In genomic region chr11:10328314-10329090, GRCh38 we compare ENCODE assay signal across 11 cellular contexts. TPM values are rescaled to one million over a fixed set of nuclear protein-coding genes. Genes with fewer than 3 reads are reported as not detected.
A peak's percentile ranks its signal among the peaks of the same experiment; 100 is the strongest.
DNase-seq lines count a peak whose midpoint lies in the region; ATAC-seq and TF ChIP-seq lines count a peak whose summit lies in the region.
"Had no signal": no experiment of that assay in that cellular context is flagged by ENCODE, and none has a peak within 500 bp of the region (broad histone marks: within the 10 kb centered on the region; RNA-seq: fewer than 3 reads in every experiment).

No MANE protein-coding gene starts in this region.

- no peaks in the 10 kb centered on the region for H3K79me2 ChIP-seq in SK-N-SH (ENCODE audit: insufficient read depth)

- H3K4me2 ChIP-seq in SK-N-SH: peak overlapping the region; percentile 30; the same call in 1 of the 2 replicates

- H3K9me2 ChIP-seq in SK-N-SH: no peaks in the 10 kb centered on the region

- H3K36me3 ChIP-seq in SK-N-SH (replicated peaks in 1 of 2; ENCODE audit: control insufficient read depth in 1 of 2, insufficient read depth in 2 of 2, low read length in 1 of 2): no peaks in the 10 kb centered on the region

- H3K4me3 ChIP-seq in SK-N-SH (ENCODE audit: low read depth in 2 of 2, low read length in 1 of 2): no peak overlapping the region
- no peak overlapping the region for H3K4me3 ChIP-seq in fibroblast of villous mesenchyme (ENCODE audit: low read depth, low read length)

- DNase-seq in EH (ENCODE audit: low read depth) (peak; percentile 96), SK-N-SH (no peak), fibroblast of villous mesenchyme (ENCODE audit: low read depth) (peak; percentile 93), renal cortical epithelial cell (ENCODE audit: low read depth) (peak; percentile 69), DMS 273 (lab: John Stamatoyannopoulos, UW; ENCODE audit: unreplicated experiment) (no peak), posterior vena cava (ENCODE audit: low spot score) (no peak)
- DNase-seq: activated B cell treated with CpG ODN at 0.5 μM for 24 hours; activated naive CD8-positive, alpha-beta T cell treated with anti-CD3 and anti-CD28 coated beads, Interleukin-2, amount 50 U/mL, for 24 hours; NCI-H510A treated with DMSO at 0.1 percent for 48 hours had no signal

- peaks cover 4 to 45% of the 10 kb centered on the region in 2 experiments for H3K4me1 ChIP-seq in SK-N-SH (ENCODE audit: control insufficient read depth in 1 of 2, insufficient read depth in 2 of 2, low read depth in 1 of 2, low read length in 1 of 2)

- peak overlapping the region in 1 of 2 experiments; percentile 81; a peak in 2 of 4 replicates for H3K27ac ChIP-seq in SK-N-SH (ENCODE audit: low read depth in 2 of 2, low read length in 1 of 2)

- no peaks in the 10 kb centered on the region for H3K9me3 ChIP-seq in SK-N-SH

- TF ChIP-seq RAD21 in SK-N-SH (IDR thresholded peaks at IDR 0.05; ENCODE audit: low read length): no peak

- POLR2A ChIA-PET in SK-N-SH (lab: Yijun Ruan, JAX): no interaction called here

- CTCF ChIA-PET in SK-N-SH (lab: Yijun Ruan, JAX): interaction anchor here (0.8 to 2.8 kb wide), 6 partner anchors 21 to 822 kb away, joined by 3 to 6 read pairs (median 3); partner anchors contain the start of gene ADM

- WGBS in SK-N-SH (ENCODE audit: low lambda C conversion rate): 28% methylated on average over 3 of the region's 3 CpGs

- no peaks in the 10 kb centered on the region for H4K20me1 ChIP-seq in SK-N-SH (ENCODE audit: insufficient read depth)

- no peaks in the 10 kb centered on the region for H3K27me3 ChIP-seq in SK-N-SH (ENCODE audit: insufficient read depth)

- intact Hi-C loops in posterior vena cava (cut with DNase I): no loop called here

- ATAC-seq in GM19351 (IDR thresholded peaks at IDR 0.05; ENCODE audit: unreplicated experiment) (no peak), HG03139 (IDR thresholded peaks at IDR 0.05; ENCODE audit: unreplicated experiment) (no peak)
- ATAC-seq: activated naive CD8-positive, alpha-beta T cell treated with anti-CD3 and anti-CD28 coated beads, Interleukin-2, amount 50 U/mL, for 24 hours had no signal

- peaks cover 48% of the 10 kb centered on the region for H3F3A ChIP-seq in SK-N-SH (replicated peaks; ENCODE audit: insufficient read depth)

- TF ChIP-seq EP300 in SK-N-SH (IDR thresholded peaks at IDR 0.05; ENCODE audit: borderline replicate concordance in 1 of 2, low read depth in 1 of 2, low read length in 1 of 2): peak in 1 of 2 experiments; percentile 34; a peak in 1 of 4 replicates

- no peak for TF ChIP-seq CTCF in SK-N-SH (IDR thresholded peaks at IDR 0.05)
- no peak for TF ChIP-seq CTCF in fibroblast of villous mesenchyme (IDR thresholded peaks at IDR 0.05; ENCODE audit: insufficient read depth, low read depth, low read length)

- 0 out of 2 replicates have a peak overlapping the region, but pooled peaks have one; percentile 26 for H2AFZ ChIP-seq in SK-N-SH (ENCODE audit: low read depth)

- peak overlapping the region; percentile 42; the same call in 1 of the 2 replicates for H3K9ac ChIP-seq in SK-N-SH

TF ChIP-seq in SK-N-SH, 30 proteins besides CTCF, POLR2A, EP300 and RAD21 (continues in another document):
- TF ChIP-seq TEAD4 (IDR thresholded peaks at IDR 0.05; ENCODE audit: borderline replicate concordance, insufficient read depth): no peak
- TF ChIP-seq RXRA (IDR thresholded peaks at IDR 0.05; ENCODE audit: borderline replicate concordance, low read depth): peak; percentile 66
- TF ChIP-seq NRF1 (IDR thresholded peaks at IDR 0.05; ENCODE audit: low read depth, low read length): no peak
- TF ChIP-seq RCOR1 (IDR thresholded peaks at IDR 0.05; ENCODE audit: low read length): no peak
- TF ChIP-seq MXI1 (IDR thresholded peaks at IDR 0.05; ENCODE audit: low read depth, low read length): no peak
- TF ChIP-seq NFIC (IDR thresholded peaks at IDR 0.05; ENCODE audit: borderline replicate concordance): no peak
- TF ChIP-seq ELF1 (IDR thresholded peaks at IDR 0.05): no peak
- TF ChIP-seq SMC3 (IDR thresholded peaks at IDR 0.05; ENCODE audit: low read depth, low read length): no peak
- TF ChIP-seq JUND (IDR thresholded peaks at IDR 0.05): 0 out of 2 replicates have a peak, but pooled peaks have one; percentile 21
- TF ChIP-seq IRF3 (IDR thresholded peaks at IDR 0.05; ENCODE audit: low read depth, low read length): no peak
- TF ChIP-seq SIN3A (IDR thresholded peaks at IDR 0.05; ENCODE audit: borderline replicate concordance, low read depth, low read length): no peak
- no peak for TF ChIP-seq MAX (IDR thresholded peaks at IDR 0.05; ENCODE audit: low read depth)
- no peak for TF ChIP-seq GABPA (IDR thresholded peaks at IDR 0.05; ENCODE audit: low read depth)
- TF ChIP-seq TAF1 (IDR thresholded peaks at IDR 0.05; ENCODE audit: borderline replicate concordance, low read depth, low read length): no peak
- peak; percentile 73 for TF ChIP-seq PBX3 (IDR thresholded peaks at IDR 0.05)
- TF ChIP-seq USF2 (IDR thresholded peaks at IDR 0.05; ENCODE audit: borderline replicate concordance, low read depth, low read length): no peak
- TF ChIP-seq GATA2 (CRISPR knock-in tag; IDR thresholded peaks at IDR 0.05): no peak
- TF ChIP-seq POLR2AphosphoS5 (IDR thresholded peaks at IDR 0.05; ENCODE audit: low read depth, low read length): no peak
- TF ChIP-seq TCF12 (IDR thresholded peaks at IDR 0.05): peak; percentile 39; the same call in 1 of the 2 replicates
- TF ChIP-seq FOSL2 (IDR thresholded peaks at IDR 0.05; ENCODE audit: borderline replicate concordance, low read depth): peak; percentile 61; the same call in 1 of the 2 replicates

RNA-seq across cellular contexts. Expression of gene ADM, which starts 23.6 kb away (rescaled TPM):
- 35.4 and 50.6 TPM in 2 replicates for polyA plus RNA-seq in SK-N-SH (2012; rRNA removed)
- polyA plus RNA-seq in SK-N-SH (2012; cell fraction: cytosol; rRNA removed): 26.5 and 32.6 TPM in 2 replicates
- 75.7 and 120 TPM in 2 replicates for polyA plus RNA-seq in SK-N-SH (2012; cell fraction: nucleus; rRNA removed)
- 536 and 925 TPM in 2 replicates for total RNA-seq in fibroblast of villous mesenchyme
- 56.4 and 57.3 TPM in 2 replicates for total RNA-seq in renal cortical epithelial cell
- total RNA-seq in posterior vena cava: 10 to 100 TPM; 36.5 to 52.2 TPM

RNA-seq across cellular contexts. Expression of gene SBF2, which starts 34.5 kb away (rescaled TPM):
- polyA plus RNA-seq in SK-N-SH (2012; rRNA removed): 23.0 and 36.4 TPM in 2 replicates
- polyA plus RNA-seq in SK-N-SH (2012; cell fraction: cytosol; rRNA removed): 25.1 and 28.5 TPM in 2 replicates
- 25.4 and 58.1 TPM in 2 replicates for polyA plus RNA-seq in SK-N-SH (2012; cell fraction: nucleus; rRNA removed)
- total RNA-seq in fibroblast of villous mesenchyme (35.0 and 41.6 TPM in 2 replicates), renal cortical epithelial cell (31.6 and 51.4 TPM in 2 replicates), posterior vena cava (10 to 100 TPM; 53.4 to 58.9 TPM)

Comparison
In these comparisons a context has a peak if more than half of its experiments do, and no peak if none do; other contexts are left out.
1. DNase-seq: peak in EH (single experiment), fibroblast of villous mesenchyme (single experiment) and renal cortical epithelial cell (single experiment); none in SK-N-SH (single experiment), DMS 273 (single experiment) and posterior vena cava (single experiment).